In genomic region chr22:39244496-39245129, GRCh38 we compare ENCODE assay signal across 8 cellular contexts. TPM values are rescaled to one million over a fixed set of nuclear protein-coding genes. Genes with fewer than 3 reads are reported as not detected.
DNase-seq lines count a peak whose midpoint lies in the region; ATAC-seq and TF ChIP-seq lines count a peak whose summit lies in the region.

Gene PDGFB, minus strand, starts transcription at chr22:39244982. Its CDS starts 1,019 bp downstream, at chr22:39243963.

- peak within 1 kb of the TSS; percentile 87 for H3K27ac Mint-ChIP-seq in Caco-2 (ENCODE audit: unreplicated experiment)
- peak within 1 kb of the TSS; percentile 59 for H3K27ac Mint-ChIP-seq in stimulated activated naive B cell treated with anti-CD40 and anti-IgM and Interleukin-4, amounts not matched to agents 10 μg/mL and 1 μg/mL and 100 μg/mL, for 72 hours

- BruUV-seq in Caco-2 (replicated peaks; lab: Mats Ljungman, UMichigan), result no TSS peak

- no peak for TF ChIP-seq POLR2A in breast epithelium (IDR thresholded peaks at IDR 0.05)

- H3K27me3 Mint-ChIP-seq in Caco-2 (ENCODE audit: insufficient read depth, unreplicated experiment), result no peaks in the 10 kb centered on the region
- peaks cover 72 to 85% of the 10 kb centered on the region in 2 donors for H3K27me3 Mint-ChIP-seq in stimulated activated naive B cell treated with anti-CD40 and anti-IgM and Interleukin-4, amounts not matched to agents 10 μg/mL and 1 μg/mL and 100 μg/mL, for 72 hours

- POLR2A ChIA-PET in Caco-2 (lab: Charles Lee), result interaction anchor here (0.6 to 1.1 kb wide), 3 partner anchors 67 to 1437 kb away, joined by 3 to 8 read pairs (median 3); partner anchors contain the start of gene GCAT

- peaks cover 19% of the 10 kb centered on the region for H3K4me1 Mint-ChIP-seq in Caco-2 (ENCODE audit: low read depth, unreplicated experiment)
- peaks cover 39 to 57% of the 10 kb centered on the region in 2 donors for H3K4me1 Mint-ChIP-seq in stimulated activated naive B cell treated with anti-CD40 and anti-IgM and Interleukin-4, amounts not matched to agents 10 μg/mL and 1 μg/mL and 100 μg/mL, for 72 hours

- H3K36me3 Mint-ChIP-seq in Caco-2 (ENCODE audit: insufficient read depth, unreplicated experiment), result peaks cover 35% of the 10 kb centered on the region
- peaks cover 3 to 6% of the 10 kb centered on the region in 2 donors for H3K36me3 Mint-ChIP-seq in stimulated activated naive B cell treated with anti-CD40 and anti-IgM and Interleukin-4, amounts not matched to agents 10 μg/mL and 1 μg/mL and 100 μg/mL, for 72 hours

- H3K27ac ChIP-seq in breast epithelium (peak within 1 kb of the TSS; percentile 93 to 95), layer of hippocampus (ENCODE audit: low read depth, low read length) (peak within 1 kb of the TSS; percentile 73)

- H3K4me3 ChIP-seq in Caco-2 (ENCODE audit: low read depth, low read length) (peak within 1 kb of the TSS; percentile 93), breast epithelium (peak within 1 kb of the TSS; percentile 55 to 80 (median 70))

- intact Hi-C loops in Caco-2 (cut with micrococcal nuclease; ENCODE audit: unreplicated experiment), result no loop called here
- intact Hi-C loops in breast epithelium (cut with DNase I; ENCODE audit: low total_unique reads), result loop anchor here (10.0 kb wide), 1 partner anchor 50 kb away; no protein-coding TSS in a partner anchor

- H3K9me3 ChIP-seq in Caco-2 (no peaks in the 10 kb centered on the region), breast epithelium (no peaks in the 10 kb centered on the region)

- H3K36me3 ChIP-seq in Caco-2 (ENCODE audit: control insufficient read depth, insufficient read depth, low read length), result no peaks in the 10 kb centered on the region; the same call in none of the 2 replicates
- H3K36me3 ChIP-seq in breast epithelium, result no peaks in the 10 kb centered on the region

- H3K9me3 Mint-ChIP-seq in Caco-2 (ENCODE audit: unreplicated experiment), result no peaks in the 10 kb centered on the region
- no peaks in the 10 kb centered on the region for H3K9me3 Mint-ChIP-seq in stimulated activated naive B cell treated with anti-CD40 and anti-IgM and Interleukin-4, amounts not matched to agents 10 μg/mL and 1 μg/mL and 100 μg/mL, for 72 hours

- DNase-seq in Caco-2 (peak; percentile 46 to 50), M059J (ENCODE audit: low read depth) (peak; percentile 52), breast epithelium (ENCODE audit: low spot score in 2 of 2) (no peak), OCI-M2 (lab: John Stamatoyannopoulos, UW; ENCODE audit: unreplicated experiment) (no peak)
- DNase-seq in stimulated activated naive B cell treated with anti-CD40 and anti-IgM and Interleukin-4, amounts not matched to agents 10 μg/mL and 1 μg/mL and 100 μg/mL, for 72 hours, result no peak
- no peak for DNase-seq in activated CD4-positive, alpha-beta T cell treated with anti-CD3 and anti-CD28 coated beads for 1 hour
- no peak for DNase-seq in stimulated activated naive CD4-positive, alpha-beta T cell (lab: John Stamatoyannopoulos, UW)

- H3K4me1 ChIP-seq in Caco-2 (peaks cover 9% of the 10 kb centered on the region), breast epithelium (peaks cover 10 to 15% of the 10 kb centered on the region in 2 donors)

- peak within 1 kb of the TSS; percentile 88 for H3K4me3 Mint-ChIP-seq in Caco-2 (ENCODE audit: unreplicated experiment)
- H3K4me3 Mint-ChIP-seq in stimulated activated naive B cell treated with anti-CD40 and anti-IgM and Interleukin-4, amounts not matched to agents 10 μg/mL and 1 μg/mL and 100 μg/mL, for 72 hours, result peak within 1 kb of the TSS; percentile 81 to 83

- CTCF ChIA-PET in Caco-2 (lab: Charles Lee), result interaction anchor here (1.3 kb wide), 1 partner anchor 66 kb away, joined by 3 read pairs; no protein-coding TSS in a partner anchor

- TF ChIP-seq CTCF in Caco-2 (IDR thresholded peaks at IDR 0.05; ENCODE audit: insufficient read depth in 1 of 2, low read depth in 1 of 2, low read length in 1 of 2, severe bottlenecking in 1 of 2, unreplicated experiment in 1 of 2) (no peak), breast epithelium (IDR thresholded peaks at IDR 0.05) (no peak)

- H3K27me3 ChIP-seq in Caco-2 (replicated peaks; ENCODE audit: control insufficient read depth, insufficient read depth, low read length), result no peaks in the 10 kb centered on the region
- H3K27me3 ChIP-seq in breast epithelium, result no peaks in the 10 kb centered on the region
- peaks cover 22% of the 10 kb centered on the region for H3K27me3 ChIP-seq in layer of hippocampus (ENCODE audit: control insufficient read depth, insufficient read depth, low read length)

- no peak for ATAC-seq in stimulated activated naive B cell treated with anti-CD40 and anti-IgM and Interleukin-4, amounts not matched to agents 10 μg/mL and 1 μg/mL and 100 μg/mL, for 72 hours (replicated peaks)

RNA-seq across cellular contexts. Expression of gene PDGFB, which starts in this region (rescaled TPM):
- total RNA-seq in Caco-2 (2022), result 7.2 and 8.3 TPM in 2 replicates
- total RNA-seq in M059J (2014; rRNA removed; shearing (Covaris generic)), result 4.5 and 7.2 TPM in 2 replicates
- total RNA-seq in breast epithelium, result 10 to 100 TPM in 1 of 3 donors, 1 to 10 TPM in 2; 5.3 to 11.1 (median 8.5) TPM

Comparison
In these comparisons a context has a peak if more than half of its experiments do, and no peak if none do; other contexts are left out.
1. DNase-seq: peak in Caco-2 (2 of 2) and M059J (single experiment); none in breast epithelium (0 of 2), stimulated activated naive B cell treated with anti-CD40 and anti-IgM and Interleukin-4, amounts not matched to agents 10 μg/mL and 1 μg/mL and 100 μg/mL, for 72 hours (single experiment), OCI-M2 (single experiment), activated CD4-positive, alpha-beta T cell treated with anti-CD3 and anti-CD28 coated beads for 1 hour (single experiment) and stimulated activated naive CD4-positive, alpha-beta T cell (0 of 6).